14 cellular contexts compared by ENCODE assay signal in the genomic region with DNA sequence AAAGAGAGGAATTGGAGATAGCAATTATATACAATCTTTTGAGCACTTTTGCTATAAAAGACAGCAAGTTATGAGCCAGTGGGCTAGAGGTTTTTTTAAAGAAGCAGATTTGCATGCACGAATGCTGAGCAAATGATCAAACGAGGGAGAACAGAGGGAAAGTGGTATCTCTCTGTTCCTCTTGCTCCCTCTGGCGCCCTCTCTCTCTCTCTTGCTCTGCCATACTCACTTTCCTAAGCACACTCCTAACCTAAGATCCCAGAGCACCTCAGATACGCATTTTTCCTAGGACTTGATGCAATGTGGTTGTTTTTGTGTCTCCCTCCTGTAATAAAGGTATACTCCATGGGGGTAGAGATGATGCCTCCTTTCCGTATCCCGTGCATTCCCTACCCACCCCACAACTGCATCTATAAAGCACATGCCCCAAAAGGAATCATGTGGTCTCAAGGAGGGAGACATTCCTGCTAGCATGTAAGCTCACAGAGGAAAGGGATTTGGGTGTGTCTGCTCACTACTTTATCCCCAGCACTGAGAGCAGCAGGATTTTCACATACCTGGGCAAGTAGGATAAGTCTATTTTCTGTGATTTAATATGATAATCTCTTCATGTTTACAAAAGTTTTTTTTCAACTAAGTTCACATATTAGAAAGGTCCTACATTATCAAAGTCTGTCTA.
DNase-seq lines count a peak whose midpoint lies in the region; ATAC-seq and TF ChIP-seq lines count a peak whose summit lies in the region.
"Had no signal": no experiment of that assay in that cellular context is flagged by ENCODE, and none has a peak within 500 bp of the region (broad histone marks: within the 10 kb centered on the region; RNA-seq: fewer than 3 reads in every experiment).

No MANE protein-coding gene starts in this region.

- TF ChIP-seq CTCF in AG09309 (IDR thresholded peaks at IDR 0.05; ENCODE audit: control insufficient read depth, insufficient read depth, low read depth, low read length, missing control alignments), result peak; percentile 13
- peak; percentile 6 for TF ChIP-seq CTCF in HFF-Myc (IDR thresholded peaks at IDR 0.05; ENCODE audit: low read depth, low read length, missing control alignments)

- no peak for ATAC-seq in SK-N-SH treated with all-trans-retinoic acid at 6 μM for 48 hours
- ATAC-seq in GM18861 (IDR thresholded peaks at IDR 0.05; ENCODE audit: unreplicated experiment), result no peak
- ATAC-seq: pancreas had no signal

- DNase-seq in AG09309 (ENCODE audit: low read depth), result no peak
- DNase-seq in HFF-Myc (ENCODE audit: extremely low read depth, low read depth), result no peak
- peak; percentile 9 for DNase-seq in astrocyte of the hippocampus (ENCODE audit: low read depth, low spot score)
- peak; percentile 56 for DNase-seq in iPS-NIHi7 (ENCODE audit: extremely low spot score)
- DNase-seq in HK-2 (ENCODE audit: unreplicated experiment), result no peak
- DNase-seq in SIG-M5 (lab: John Stamatoyannopoulos, UW), result no peak
- DNase-seq: dorsolateral prefrontal cortex, immature natural killer cell, NCI-H1417, pancreas had no signal

- H3K4me3 ChIP-seq in AG09309 (ENCODE audit: control insufficient read depth, low read depth, low read length), result no peak overlapping the region
- H3K4me3 ChIP-seq in HFF-Myc (replicated peaks; ENCODE audit: low read depth, low read length), result no peak overlapping the region
- H3K4me3 ChIP-seq: BLaER1 treated with 17β-estradiol and CSF1 and Interleukin-3, amounts not matched to agents 10 nM and 100 nM; dorsolateral prefrontal cortex; pancreas; thoracic aorta had no signal

TF ChIP-seq in SK-N-SH treated with all-trans-retinoic acid at 6 μM for 48 hours, 23 proteins besides CTCF, POLR2A, EP300 and RAD21:
- TF ChIP-seq ZC3H10 (CRISPR knock-in tag; IDR thresholded peaks at IDR 0.05) (no peak), ZFP30 (CRISPR knock-in tag; IDR thresholded peaks at IDR 0.05) (no peak), CSDC2 (CRISPR knock-in tag; IDR thresholded peaks at IDR 0.05) (no peak), ARNTL (CRISPR knock-in tag; IDR thresholded peaks at IDR 0.05; ENCODE audit: borderline replicate concordance, low read depth) (no peak), GLIS3 (CRISPR knock-in tag; IDR thresholded peaks at IDR 0.05) (no peak), ESRRG (CRISPR knock-in tag; IDR thresholded peaks at IDR 0.05) (no peak), BACH2 (CRISPR knock-in tag; IDR thresholded peaks at IDR 0.05; ENCODE audit: borderline replicate concordance) (no peak), TCF4 (CRISPR knock-in tag; IDR thresholded peaks at IDR 0.05; ENCODE audit: borderline replicate concordance) (no peak), ZNF70 (CRISPR knock-in tag; IDR thresholded peaks at IDR 0.05) (no peak), OSR1 (CRISPR knock-in tag; IDR thresholded peaks at IDR 0.05) (no peak), ZFP3 (CRISPR knock-in tag; IDR thresholded peaks at IDR 0.05) (no peak), ZNF8 (CRISPR knock-in tag; IDR thresholded peaks at IDR 0.05) (no peak), ISL1 (CRISPR knock-in tag; IDR thresholded peaks at IDR 0.05) (no peak), RARB (CRISPR knock-in tag; IDR thresholded peaks at IDR 0.05) (no peak), TOX (CRISPR knock-in tag; IDR thresholded peaks at IDR 0.05; ENCODE audit: borderline replicate concordance) (no peak), SNAI2 (CRISPR knock-in tag; IDR thresholded peaks at IDR 0.05) (no peak)
- TF ChIP-seq, protein P1, sequence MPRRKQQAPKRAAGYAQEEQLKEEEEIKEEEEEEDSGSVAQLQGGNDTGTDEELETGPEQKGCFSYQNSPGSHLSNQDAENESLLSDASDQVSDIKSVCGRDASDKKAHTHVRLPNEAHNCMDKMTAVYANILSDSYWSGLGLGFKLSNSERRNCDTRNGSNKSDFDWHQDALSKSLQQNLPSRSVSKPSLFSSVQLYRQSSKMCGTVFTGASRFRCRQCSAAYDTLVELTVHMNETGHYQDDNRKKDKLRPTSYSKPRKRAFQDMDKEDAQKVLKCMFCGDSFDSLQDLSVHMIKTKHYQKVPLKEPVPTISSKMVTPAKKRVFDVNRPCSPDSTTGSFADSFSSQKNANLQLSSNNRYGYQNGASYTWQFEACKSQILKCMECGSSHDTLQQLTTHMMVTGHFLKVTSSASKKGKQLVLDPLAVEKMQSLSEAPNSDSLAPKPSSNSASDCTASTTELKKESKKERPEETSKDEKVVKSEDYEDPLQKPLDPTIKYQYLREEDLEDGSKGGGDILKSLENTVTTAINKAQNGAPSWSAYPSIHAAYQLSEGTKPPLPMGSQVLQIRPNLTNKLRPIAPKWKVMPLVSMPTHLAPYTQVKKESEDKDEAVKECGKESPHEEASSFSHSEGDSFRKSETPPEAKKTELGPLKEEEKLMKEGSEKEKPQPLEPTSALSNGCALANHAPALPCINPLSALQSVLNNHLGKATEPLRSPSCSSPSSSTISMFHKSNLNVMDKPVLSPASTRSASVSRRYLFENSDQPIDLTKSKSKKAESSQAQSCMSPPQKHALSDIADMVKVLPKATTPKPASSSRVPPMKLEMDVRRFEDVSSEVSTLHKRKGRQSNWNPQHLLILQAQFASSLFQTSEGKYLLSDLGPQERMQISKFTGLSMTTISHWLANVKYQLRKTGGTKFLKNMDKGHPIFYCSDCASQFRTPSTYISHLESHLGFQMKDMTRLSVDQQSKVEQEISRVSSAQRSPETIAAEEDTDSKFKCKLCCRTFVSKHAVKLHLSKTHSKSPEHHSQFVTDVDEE (CRISPR knock-in tag; IDR thresholded peaks at IDR 0.05), result no peak
- TF ChIP-seq, protein P2, sequence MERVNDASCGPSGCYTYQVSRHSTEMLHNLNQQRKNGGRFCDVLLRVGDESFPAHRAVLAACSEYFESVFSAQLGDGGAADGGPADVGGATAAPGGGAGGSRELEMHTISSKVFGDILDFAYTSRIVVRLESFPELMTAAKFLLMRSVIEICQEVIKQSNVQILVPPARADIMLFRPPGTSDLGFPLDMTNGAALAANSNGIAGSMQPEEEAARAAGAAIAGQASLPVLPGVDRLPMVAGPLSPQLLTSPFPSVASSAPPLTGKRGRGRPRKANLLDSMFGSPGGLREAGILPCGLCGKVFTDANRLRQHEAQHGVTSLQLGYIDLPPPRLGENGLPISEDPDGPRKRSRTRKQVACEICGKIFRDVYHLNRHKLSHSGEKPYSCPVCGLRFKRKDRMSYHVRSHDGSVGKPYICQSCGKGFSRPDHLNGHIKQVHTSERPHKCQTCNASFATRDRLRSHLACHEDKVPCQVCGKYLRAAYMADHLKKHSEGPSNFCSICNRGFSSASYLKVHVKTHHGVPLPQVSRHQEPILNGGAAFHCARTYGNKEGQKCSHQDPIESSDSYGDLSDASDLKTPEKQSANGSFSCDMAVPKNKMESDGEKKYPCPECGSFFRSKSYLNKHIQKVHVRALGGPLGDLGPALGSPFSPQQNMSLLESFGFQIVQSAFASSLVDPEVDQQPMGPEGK (CRISPR knock-in tag; IDR thresholded peaks at IDR 0.05; ENCODE audit: borderline replicate concordance), result no peak
- TF ChIP-seq, protein P3, sequence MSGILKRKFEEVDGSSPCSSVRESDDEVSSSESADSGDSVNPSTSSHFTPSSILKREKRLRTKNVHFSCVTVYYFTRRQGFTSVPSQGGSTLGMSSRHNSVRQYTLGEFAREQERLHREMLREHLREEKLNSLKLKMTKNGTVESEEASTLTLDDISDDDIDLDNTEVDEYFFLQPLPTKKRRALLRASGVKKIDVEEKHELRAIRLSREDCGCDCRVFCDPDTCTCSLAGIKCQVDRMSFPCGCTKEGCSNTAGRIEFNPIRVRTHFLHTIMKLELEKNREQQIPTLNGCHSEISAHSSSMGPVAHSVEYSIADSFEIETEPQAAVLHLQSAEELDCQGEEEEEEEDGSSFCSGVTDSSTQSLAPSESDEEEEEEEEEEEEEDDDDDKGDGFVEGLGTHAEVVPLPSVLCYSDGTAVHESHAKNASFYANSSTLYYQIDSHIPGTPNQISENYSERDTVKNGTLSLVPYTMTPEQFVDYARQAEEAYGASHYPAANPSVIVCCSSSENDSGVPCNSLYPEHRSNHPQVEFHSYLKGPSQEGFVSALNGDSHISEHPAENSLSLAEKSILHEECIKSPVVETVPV (CRISPR knock-in tag; IDR thresholded peaks at IDR 0.05), result no peak

Comparison
In these comparisons a context has a peak if more than half of its experiments do, and no peak if none do; other contexts are left out.
1. DNase-seq: peak in astrocyte of the hippocampus (single experiment) and iPS-NIHi7 (single experiment); none in AG09309 (single experiment), HFF-Myc (single experiment), HK-2 (single experiment) and SIG-M5 (single experiment).